40 cellular contexts compared by ENCODE assay signal in genomic region chr6:7851780-7852179, GRCh38.
"Had no signal": no experiment of that assay in that cellular context is flagged by ENCODE, and none has a peak within 500 bp of the region (broad histone marks: within the 10 kb centered on the region; RNA-seq: fewer than 3 reads in every experiment).

No MANE protein-coding gene starts in this region.

- DNase-seq: activated effector memory CD4-positive, alpha-beta T cell treated with anti-CD3 and anti-CD28 coated beads, Interleukin-2, amount 50 U/mL, for 16 hours; activated effector memory CD4-positive, alpha-beta T cell treated with Interleukin-2 at 50 U/mL for 16 hours; activated gamma-delta T cell; activated gamma-delta T cell treated with Interleukin-2 at 50 U/mL for 16 hours; activated naive CD4-positive, alpha-beta T cell; activated naive CD4-positive, alpha-beta T cell treated with anti-CD3 and anti-CD28 coated beads for 36 hours; activated naive CD4-positive, alpha-beta T cell treated with anti-CD3 and anti-CD28 coated beads, Interleukin-2, amount 10 ng/mL, durations not matched to agents 7 days and 5 days; activated naive CD4-positive, alpha-beta T cell treated with anti-CD3 and anti-CD28 coated beads, Interleukin-2, amount 50 U/mL, for 16 hours; activated naive CD4-positive, alpha-beta T cell treated with Interleukin-2 at 50 U/mL for 16 hours; activated naive CD8-positive, alpha-beta T cell treated with anti-CD3 and anti-CD28 coated beads for 36 hours; activated naive CD8-positive, alpha-beta T cell treated with anti-CD3 and anti-CD28 coated beads, Interleukin-2, amount 10 ng/mL, durations not matched to agents 7 days and 5 days; activated naive CD8-positive, alpha-beta T cell treated with anti-CD3 and anti-CD28 coated beads, Interleukin-2, amount 50 U/mL, for 24 hours; activated T-cell treated with anti-CD3 and anti-CD28 coated beads, Interleukin-2, amount 50 U/mL, for 1 hour; activated T-cell treated with anti-CD3 and anti-CD28 coated beads, Interleukin-2, amount 50 U/mL, for 24 hours; activated T-cell treated with anti-CD3 and anti-CD28 coated beads, Interleukin-2, amount 50 U/mL, for 4 hours; activated T-cell treated with anti-CD3 and anti-CD28 coated beads, Interleukin-2, amount 50 U/mL, for 48 hours; activated T-cell treated with anti-CD3 and anti-CD28 coated beads, Interleukin-2, amount 50 U/mL, for 72 hours; adrenal gland; amniotic stem cell; amygdala; anterior cingulate cortex; aorta; body of pancreas; brain microvascular endothelial cell; caudate nucleus; central memory CD4-positive, alpha-beta T cell; cerebellar nuclear complex had no signal

- H3K36me3 ChIP-seq: adrenal gland, ascending aorta, brain microvascular endothelial cell, breast epithelium, cardiac muscle cell had no signal

- FAIRE-seq: astrocyte, bronchial epithelial cell had no signal

- H3K4me1 Mint-ChIP-seq: activated naive CD4-positive, alpha-beta T cell treated with anti-CD3 and anti-CD28 coated beads, Interleukin-2, amount 10 ng/mL, durations not matched to agents 7 days and 5 days; activated naive CD4-positive, alpha-beta T cell treated with anti-CD3 and anti-CD28 coated beads, Interleukin-2, amount 50 U/mL, for 24 hours; activated naive CD8-positive, alpha-beta T cell treated with anti-CD3 and anti-CD28 coated beads for 36 hours; activated naive CD8-positive, alpha-beta T cell treated with anti-CD3 and anti-CD28 coated beads, Interleukin-2, amount 10 ng/mL, durations not matched to agents 7 days and 5 days; activated naive CD8-positive, alpha-beta T cell treated with anti-CD3 and anti-CD28 coated beads, Interleukin-2, amount 50 U/mL, for 24 hours; activated T-helper 17 cell treated with anti-CD3 and anti-CD28 coated beads, Interleukin-2, amount 50 U/mL, for 72 hours; central memory CD8-positive, alpha-beta T cell had no signal

- H3K27me3 ChIP-seq: adrenal gland, ascending aorta, body of pancreas, brain microvascular endothelial cell, breast epithelium, cardiac muscle cell had no signal

- H3K27ac Mint-ChIP-seq: activated naive CD4-positive, alpha-beta T cell treated with anti-CD3 and anti-CD28 coated beads for 36 hours; activated naive CD4-positive, alpha-beta T cell treated with anti-CD3 and anti-CD28 coated beads, Interleukin-2, amount 10 ng/mL, durations not matched to agents 7 days and 5 days; activated naive CD4-positive, alpha-beta T cell treated with anti-CD3 and anti-CD28 coated beads, Interleukin-2, amount 50 U/mL, for 24 hours; activated naive CD4-positive, alpha-beta T cell treated with anti-CD3 and anti-CD28 coated beads, Interleukin-2, amount 50 U/mL, for 72 hours; activated naive CD8-positive, alpha-beta T cell; activated naive CD8-positive, alpha-beta T cell treated with anti-CD3 and anti-CD28 coated beads for 36 hours; activated naive CD8-positive, alpha-beta T cell treated with anti-CD3 and anti-CD28 coated beads, Interleukin-2, amount 10 ng/mL, durations not matched to agents 7 days and 5 days; activated naive CD8-positive, alpha-beta T cell treated with anti-CD3 and anti-CD28 coated beads, Interleukin-2, amount 50 U/mL, for 24 hours; activated T-cell treated with anti-CD3 and anti-CD28 coated beads, Interleukin-2, amount 50 U/mL, for 24 hours; activated T-cell treated with anti-CD3 and anti-CD28 coated beads, Interleukin-2, amount 50 U/mL, for 72 hours; activated T-helper 1 cell treated with anti-CD3 and anti-CD28 coated beads, Interleukin-12 subunit alpha, Interleukin-12 subunit beta, Interleukin-2, Interleukin-4 antibody, amounts not matched to agents 30 ng/mL and 10 ng/mL and 1 ng/mL, durations not matched to agents 14 hours and 24 hours and 36 hours; activated T-helper 17 cell treated with anti-CD3 and anti-CD28 coated beads, Interleukin-2, amount 50 U/mL, for 72 hours; activated T-helper 2 cell treated with anti-CD3 and anti-CD28 coated beads, Interferon-gamma antibody, Interleukin-2, Interleukin-4, amounts not matched to agents 10 μg/mL and 5 μg/mL and 100 μg/mL, durations not matched to agents 14 hours and 24 hours and 36 hours; brain had no signal

- H3K4me3 ChIP-seq: adrenal gland, ascending aorta, body of pancreas, breast epithelium, cardiac muscle cell had no signal

- H3K4me3 Mint-ChIP-seq: activated naive CD4-positive, alpha-beta T cell treated with anti-CD3 and anti-CD28 coated beads for 36 hours; activated naive CD4-positive, alpha-beta T cell treated with anti-CD3 and anti-CD28 coated beads, Interleukin-2, amount 10 ng/mL, durations not matched to agents 7 days and 5 days; activated naive CD4-positive, alpha-beta T cell treated with anti-CD3 and anti-CD28 coated beads, Interleukin-2, amount 50 U/mL, for 24 hours; activated naive CD8-positive, alpha-beta T cell; activated naive CD8-positive, alpha-beta T cell treated with anti-CD3 and anti-CD28 coated beads for 36 hours; activated naive CD8-positive, alpha-beta T cell treated with anti-CD3 and anti-CD28 coated beads, Interleukin-2, amount 10 ng/mL, durations not matched to agents 7 days and 5 days; activated naive CD8-positive, alpha-beta T cell treated with anti-CD3 and anti-CD28 coated beads, Interleukin-2, amount 50 U/mL, for 24 hours; activated T-cell treated with anti-CD3 and anti-CD28 coated beads, Interleukin-2, amount 50 U/mL, for 24 hours; activated T-cell treated with anti-CD3 and anti-CD28 coated beads, Interleukin-2, amount 50 U/mL, for 4 hours; activated T-cell treated with anti-CD3 and anti-CD28 coated beads, Interleukin-2, amount 50 U/mL, for 72 hours; activated T-helper 1 cell treated with anti-CD3 and anti-CD28 coated beads, Interleukin-12 subunit alpha, Interleukin-12 subunit beta, Interleukin-2, Interleukin-4 antibody, amounts not matched to agents 30 ng/mL and 10 ng/mL and 1 ng/mL, durations not matched to agents 14 hours and 24 hours and 36 hours; activated T-helper 17 cell treated with anti-CD3 and anti-CD28 coated beads, Interleukin-2, amount 50 U/mL, for 72 hours; brain; central memory CD8-positive, alpha-beta T cell had no signal

- H3K4me1 ChIP-seq: ascending aorta, body of pancreas, breast epithelium had no signal

- H3K27ac ChIP-seq: adrenal gland, ascending aorta, body of pancreas, brain microvascular endothelial cell, breast epithelium, cardiac muscle cell had no signal

- H3K27me3 Mint-ChIP-seq: activated naive CD4-positive, alpha-beta T cell treated with anti-CD3 and anti-CD28 coated beads, Interleukin-2, amount 10 ng/mL, durations not matched to agents 7 days and 5 days; activated naive CD4-positive, alpha-beta T cell treated with anti-CD3 and anti-CD28 coated beads, Interleukin-2, amount 50 U/mL, for 24 hours; activated naive CD8-positive, alpha-beta T cell; activated naive CD8-positive, alpha-beta T cell treated with anti-CD3 and anti-CD28 coated beads, Interleukin-2, amount 50 U/mL, for 24 hours; brain had no signal

- ATAC-seq: activated naive CD4-positive, alpha-beta T cell treated with anti-CD3 and anti-CD28 coated beads, Interleukin-2, amount 50 U/mL, for 72 hours; activated naive CD8-positive, alpha-beta T cell treated with anti-CD3 and anti-CD28 coated beads, Interleukin-2, amount 50 U/mL, for 24 hours; activated T-cell treated with anti-CD3 and anti-CD28 coated beads, Interleukin-2, amount 50 U/mL, for 4 hours; activated T-cell treated with anti-CD3 and anti-CD28 coated beads, Interleukin-2, amount 50 U/mL, for 72 hours; activated T-helper 17 cell treated with anti-CD3 and anti-CD28 coated beads, Interleukin-2, amount 50 U/mL, for 72 hours; body of pancreas had no signal

- H3K36me3 Mint-ChIP-seq: activated naive CD4-positive, alpha-beta T cell treated with anti-CD3 and anti-CD28 coated beads, Interleukin-2, amount 10 ng/mL, durations not matched to agents 7 days and 5 days; activated naive CD4-positive, alpha-beta T cell treated with anti-CD3 and anti-CD28 coated beads, Interleukin-2, amount 50 U/mL, for 24 hours; activated naive CD8-positive, alpha-beta T cell treated with anti-CD3 and anti-CD28 coated beads, Interleukin-2, amount 10 ng/mL, durations not matched to agents 7 days and 5 days had no signal
